8 cellular contexts compared by ENCODE assay signal in the genomic region with DNA sequence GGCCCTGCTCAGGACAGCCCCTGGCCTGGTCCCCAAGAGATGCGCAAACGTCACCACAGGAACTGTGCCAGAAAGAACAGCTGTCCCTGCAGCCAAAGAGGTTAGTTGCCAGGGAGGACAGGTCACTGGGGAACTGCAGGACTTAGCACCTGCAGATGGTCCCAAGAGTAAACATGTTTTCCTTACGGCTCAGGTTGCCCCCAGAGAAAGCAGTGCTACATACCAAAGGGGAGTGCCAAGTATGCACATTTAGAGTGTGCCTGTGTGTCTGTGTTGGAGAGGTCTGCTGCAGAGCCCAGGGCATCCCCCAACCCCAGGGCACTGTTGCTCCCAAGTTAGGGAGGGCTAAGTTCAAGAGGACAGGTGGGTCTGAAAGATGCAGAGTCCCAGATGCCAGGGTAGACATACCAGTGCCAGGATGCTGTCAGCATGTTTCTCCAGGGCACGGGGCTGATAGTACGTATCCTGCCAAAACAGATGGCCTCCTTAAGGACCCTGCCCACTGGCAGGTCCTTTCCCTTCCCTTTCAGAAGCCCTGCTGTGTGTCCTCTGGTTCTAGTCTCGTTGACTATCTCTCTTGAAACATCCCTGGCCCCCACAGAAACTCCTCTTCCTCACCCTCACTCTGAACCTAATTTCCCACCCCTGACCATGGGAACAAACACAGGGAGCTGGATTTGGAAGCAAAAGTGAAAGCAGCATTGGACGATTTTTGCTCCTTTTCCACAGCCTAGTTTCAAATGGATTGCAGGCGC. TPM values are rescaled to one million over a fixed set of nuclear protein-coding genes. Genes with fewer than 3 reads are reported as not detected.
DNase-seq lines count a peak whose midpoint lies in the region; ATAC-seq and TF ChIP-seq lines count a peak whose summit lies in the region.

No MANE protein-coding gene starts in this region.

- no peak for TF ChIP-seq POLR2A in esophagus muscularis mucosa (IDR thresholded peaks at IDR 0.05; ENCODE audit: low read depth)

- 11% methylated on average over 8 of the region's 8 CpGs for WGBS in esophagus muscularis mucosa

- DNase-seq in activated CD4-positive, alpha-beta T cell treated with anti-CD3 and anti-CD28 coated beads, Interleukin-2, amount 10 ng/mL, durations not matched to agents 24 days and 14 days: no peak
- DNase-seq in activated CD4-positive, alpha-beta T cell treated with anti-CD3 and anti-CD28 coated beads for 48 hours: no peak
- DNase-seq in RWPE2 (ENCODE audit: low spot score) (no peak), esophagus muscularis mucosa (ENCODE audit: extremely low spot score) (no peak), retina (no peak), NCI-H1048 (lab: John Stamatoyannopoulos, UW) (no peak), NCI-H2227 (lab: John Stamatoyannopoulos, UW; ENCODE audit: unreplicated experiment) (no peak)

- TF ChIP-seq EP300 in esophagus muscularis mucosa (IDR thresholded peaks at IDR 0.05): no peak

- H3K36me3 ChIP-seq in RWPE2 (ENCODE audit: low read depth) (peaks cover 18% of the 10 kb centered on the region), esophagus muscularis mucosa (peaks cover 13 to 41% (median 25%) of the 10 kb centered on the region in 4 donors), neuron (ENCODE audit: insufficient read depth, low read length) (peaks cover 26% of the 10 kb centered on the region)

- peak overlapping the region; percentile 99 for H3K27ac Mint-ChIP-seq in activated CD4-positive, alpha-beta T cell treated with anti-CD3 and anti-CD28 coated beads, Interleukin-2, amount 10 ng/mL, durations not matched to agents 24 days and 14 days

- H3K9me3 Mint-ChIP-seq in activated CD4-positive, alpha-beta T cell treated with anti-CD3 and anti-CD28 coated beads, Interleukin-2, amount 10 ng/mL, durations not matched to agents 24 days and 14 days: no peaks in the 10 kb centered on the region

- H3K27me3 ChIP-seq in RWPE2 (ENCODE audit: insufficient read depth, poor library complexity, severe bottlenecking) (no peaks in the 10 kb centered on the region), esophagus muscularis mucosa (no peaks in the 10 kb centered on the region), neuron (ENCODE audit: insufficient read depth, low read length) (no peaks in the 10 kb centered on the region)

- intact Hi-C loops in activated CD4-positive, alpha-beta T cell treated with anti-CD3 and anti-CD28 coated beads, Interleukin-2, amount 10 ng/mL, durations not matched to agents 24 days and 14 days (cut with micrococcal nuclease): loop anchor here (2.0 kb wide), 2 partner anchors 21 to 25 kb away; a partner anchor contains a TSS
- intact Hi-C loops in esophagus muscularis mucosa (cut with DNase I): no loop called here

- H3K4me1 ChIP-seq in RWPE2 (ENCODE audit: insufficient read depth, poor library complexity, severe bottlenecking) (no peaks in the 10 kb centered on the region), esophagus muscularis mucosa (peaks cover 21 to 49% (median 32%) of the 10 kb centered on the region in 4 donors), neuron (ENCODE audit: insufficient read depth, low read length) (peaks cover 9% of the 10 kb centered on the region)

- TF ChIP-seq CTCF in RWPE2 (IDR thresholded peaks at IDR 0.05; ENCODE audit: poor library complexity, severe bottlenecking) (no peak), esophagus muscularis mucosa (IDR thresholded peaks at IDR 0.05) (no peak)

- H3K4me3 Mint-ChIP-seq in activated CD4-positive, alpha-beta T cell treated with anti-CD3 and anti-CD28 coated beads, Interleukin-2, amount 10 ng/mL, durations not matched to agents 24 days and 14 days: peak overlapping the region; percentile 98

- peaks cover 30% of the 10 kb centered on the region for H3K4me1 Mint-ChIP-seq in activated CD4-positive, alpha-beta T cell treated with anti-CD3 and anti-CD28 coated beads, Interleukin-2, amount 10 ng/mL, durations not matched to agents 24 days and 14 days

- H2AFZ ChIP-seq in neuron (ENCODE audit: low read depth, low read length): no peak overlapping the region

- peak overlapping the region; percentile 53 for H3K27ac ChIP-seq in RWPE2 (ENCODE audit: poor library complexity, severe bottlenecking)
- H3K27ac ChIP-seq in esophagus muscularis mucosa (replicated peaks in 1 of 4): peak overlapping the region; percentile 90 to 99 (median 97)

- H3K36me3 Mint-ChIP-seq in activated CD4-positive, alpha-beta T cell treated with anti-CD3 and anti-CD28 coated beads, Interleukin-2, amount 10 ng/mL, durations not matched to agents 24 days and 14 days (ENCODE audit: low read depth): peaks cover 17% of the 10 kb centered on the region

- no peaks in the 10 kb centered on the region for H3K27me3 Mint-ChIP-seq in activated CD4-positive, alpha-beta T cell treated with anti-CD3 and anti-CD28 coated beads, Interleukin-2, amount 10 ng/mL, durations not matched to agents 24 days and 14 days

- H3K4me3 ChIP-seq in RWPE2 (ENCODE audit: severe bottlenecking): peak overlapping the region; percentile 88
- H3K4me3 ChIP-seq in esophagus muscularis mucosa: peak overlapping the region; percentile 64 to 86 (median 80)
- H3K4me3 ChIP-seq in neuron (ENCODE audit: low read length): peak overlapping the region; percentile 93

- ATAC-seq in RWPE2 (ENCODE audit: low read depth): no peak

- no peaks in the 10 kb centered on the region for H3K9me3 ChIP-seq in RWPE2 (ENCODE audit: severe bottlenecking)
- H3K9me3 ChIP-seq in esophagus muscularis mucosa: no peaks in the 10 kb centered on the region
- H3K9me3 ChIP-seq in neuron (ENCODE audit: low read length): no peaks in the 10 kb centered on the region

RNA-seq across cellular contexts. Expression of a gene that starts 1.3 kb away (rescaled TPM):
- 43.1 and 44.7 TPM in 2 replicates for total RNA-seq in activated CD4-positive, alpha-beta T cell treated with anti-CD3 and anti-CD28 coated beads, Interleukin-2, amount 10 ng/mL, durations not matched to agents 24 days and 14 days
- 10 to 100 TPM; 44.9 to 57.9 (median 52.8) TPM for total RNA-seq in esophagus muscularis mucosa

RNA-seq across cellular contexts. Expression of a gene that starts 4.8 kb away (rescaled TPM):
- not detected in 2 replicates for total RNA-seq in activated CD4-positive, alpha-beta T cell treated with anti-CD3 and anti-CD28 coated beads, Interleukin-2, amount 10 ng/mL, durations not matched to agents 24 days and 14 days
- total RNA-seq in esophagus muscularis mucosa: not detected

RNA-seq across cellular contexts. Expression of a gene that starts 13.3 kb away (rescaled TPM):
- total RNA-seq in activated CD4-positive, alpha-beta T cell treated with anti-CD3 and anti-CD28 coated beads, Interleukin-2, amount 10 ng/mL, durations not matched to agents 24 days and 14 days: not detected in 2 replicates
- not detected for total RNA-seq in esophagus muscularis mucosa

RNA-seq across cellular contexts. Expression of a gene that starts 19.7 kb away (rescaled TPM):
- total RNA-seq in activated CD4-positive, alpha-beta T cell treated with anti-CD3 and anti-CD28 coated beads, Interleukin-2, amount 10 ng/mL, durations not matched to agents 24 days and 14 days: not detected in 2 replicates
- total RNA-seq in esophagus muscularis mucosa: not detected

RNA-seq across cellular contexts. Expression of a gene that starts 21.0 kb away (rescaled TPM):
- total RNA-seq in activated CD4-positive, alpha-beta T cell treated with anti-CD3 and anti-CD28 coated beads, Interleukin-2, amount 10 ng/mL, durations not matched to agents 24 days and 14 days: 4.1 and 4.9 TPM in 2 replicates
- 1 to 10 TPM in 2 of 4 donors, not detected in 2; 2.0 to 2.9 TPM for total RNA-seq in esophagus muscularis mucosa
